In the genomic region with DNA sequence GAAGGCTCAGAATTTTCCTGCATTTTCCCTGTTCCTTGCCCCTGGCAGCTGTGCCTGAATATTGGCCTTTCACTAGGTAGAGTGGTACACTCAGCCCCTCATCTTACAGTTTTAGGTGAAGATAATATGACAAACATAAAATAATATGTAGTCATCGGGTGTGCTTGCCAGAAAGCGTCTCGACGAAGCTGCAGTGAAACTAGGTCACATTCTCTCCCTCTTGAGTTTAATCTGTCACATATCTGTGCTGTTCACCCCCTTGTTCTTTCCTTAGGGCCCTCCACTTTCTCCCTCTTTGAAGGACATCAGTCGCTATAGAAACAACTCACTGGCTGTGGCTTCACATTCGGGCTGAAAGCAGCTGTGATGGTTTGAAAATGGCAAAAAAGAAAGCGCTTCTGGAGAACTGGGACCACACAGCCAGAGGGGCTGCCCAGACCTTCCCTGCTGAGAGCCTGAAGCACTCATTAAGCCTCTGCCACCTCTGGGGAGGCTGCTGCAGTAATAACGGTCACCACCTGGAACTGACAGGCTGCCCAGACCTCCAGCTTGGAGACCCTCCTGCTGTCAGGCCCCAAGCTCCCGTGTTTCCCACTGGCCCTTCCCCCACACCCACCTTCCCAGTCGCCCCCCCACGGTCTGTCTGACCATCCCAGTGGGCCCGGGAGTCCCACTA, we compare ENCODE assay signal across 1 cellular context.
TF ChIP-seq lines count a peak whose summit lies in the region.

No MANE protein-coding gene starts in this region.

TF ChIP-seq in H1, 55 proteins besides CTCF, POLR2A, EP300 and RAD21:
- no peak for TF ChIP-seq SIN3A (conservative IDR thresholded peaks at IDR 0.05 in 1 of 2, IDR thresholded peaks at IDR 0.05 in 1 of 2; ENCODE audit: low read depth in 1 of 2, low read length in 2 of 2)
- TF ChIP-seq CREB1 (IDR thresholded peaks at IDR 0.05) = no peak
- no peak for TF ChIP-seq YY1 (IDR thresholded peaks at IDR 0.05; ENCODE audit: low read depth, low read length)
- TF ChIP-seq SP2 (IDR thresholded peaks at IDR 0.05; ENCODE audit: low read length) = no peak
- TF ChIP-seq TAF7 (optimal IDR thresholded peaks at IDR 0.05; ENCODE audit: borderline replicate concordance, low read depth, low read length) = no peak
- TF ChIP-seq KDM4A (IDR thresholded peaks at IDR 0.05; ENCODE audit: low read depth, low read length, severe bottlenecking) = no peak
- no peak for TF ChIP-seq CHD2 (IDR thresholded peaks at IDR 0.05; ENCODE audit: low read length)
- TF ChIP-seq HDAC6 (IDR thresholded peaks at IDR 0.05; ENCODE audit: low read depth, low read length) = no peak
- no peak for TF ChIP-seq SUZ12 (IDR thresholded peaks at IDR 0.05; ENCODE audit: low read length)
- no peak for TF ChIP-seq SP4 (IDR thresholded peaks at IDR 0.05; ENCODE audit: low read length)
- TF ChIP-seq SRF (IDR thresholded peaks at IDR 0.05; ENCODE audit: low read depth, low read length) = no peak
- no peak for TF ChIP-seq EGR1 (IDR thresholded peaks at IDR 0.05; ENCODE audit: borderline replicate concordance, low read depth, low read length)
- no peak for TF ChIP-seq SIX5 (IDR thresholded peaks at IDR 0.05; ENCODE audit: low read depth, low read length)
- no peak for TF ChIP-seq NANOG (IDR thresholded peaks at IDR 0.05; ENCODE audit: insufficient read depth, low read depth, low read length, poor library complexity, severe bottlenecking)
